Comparison of ENCODE assay signal across 12 cellular contexts in the genomic region with DNA sequence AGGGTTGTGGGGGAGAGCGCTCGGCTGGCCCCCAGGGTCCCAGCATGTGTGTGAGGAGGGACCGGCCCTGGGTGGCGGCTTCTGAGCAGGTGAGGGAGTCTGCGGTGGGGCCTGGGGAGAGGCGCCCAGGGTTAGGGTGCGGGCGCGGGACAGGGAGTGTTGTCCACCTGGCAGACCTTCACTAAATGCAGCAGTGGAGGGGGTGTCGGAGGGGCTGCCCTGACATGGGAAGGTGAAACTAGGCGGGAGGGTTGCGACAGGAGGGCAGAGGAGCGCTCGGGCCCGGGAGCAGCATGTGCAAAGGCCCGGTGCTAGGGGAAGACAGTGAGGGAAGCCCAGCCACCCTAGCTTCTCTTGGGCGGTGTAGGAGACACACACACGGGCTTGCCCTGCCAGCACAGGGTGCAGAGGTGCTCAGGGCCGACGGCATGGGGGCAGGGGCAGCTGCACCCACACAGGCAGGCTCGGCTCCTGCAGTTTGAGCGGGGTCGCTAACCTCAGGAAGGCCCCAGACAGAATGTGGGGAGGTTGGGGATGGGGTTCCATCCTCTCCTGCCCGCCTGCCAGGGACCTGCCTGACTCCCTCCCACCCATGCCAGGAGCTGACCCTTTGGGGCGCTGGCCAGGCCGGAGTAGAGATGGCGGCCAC. TPM values are rescaled to one million over a fixed set of nuclear protein-coding genes. Genes with fewer than 3 reads are reported as not detected.
DNase-seq lines count a peak whose midpoint lies in the region; ATAC-seq and TF ChIP-seq lines count a peak whose summit lies in the region.
"Had no signal": no experiment of that assay in that cellular context is flagged by ENCODE, and none has a peak within 500 bp of the region (broad histone marks: within the 10 kb centered on the region; RNA-seq: fewer than 3 reads in every experiment).

No MANE protein-coding gene starts in this region.

- peaks cover 11% of the 10 kb centered on the region for H3K4me1 ChIP-seq in CD4-positive, alpha-beta memory T cell (ENCODE audit: insufficient read depth, low read length)
- peaks cover 10% of the 10 kb centered on the region for H3K4me1 ChIP-seq in IMR-90 (ENCODE audit: control insufficient read depth, insufficient read depth, low read length)
- no peaks in the 10 kb centered on the region for H3K4me1 ChIP-seq in parathyroid adenoma
- H3K4me1 ChIP-seq in SK-N-SH (ENCODE audit: control insufficient read depth in 1 of 2, insufficient read depth in 2 of 2, low read depth in 1 of 2, low read length in 1 of 2): peaks cover 0 to 13% of the 10 kb centered on the region in 2 experiments; a peak in 2 of 4 replicates

- CTCF ChIA-PET in CD4-positive, alpha-beta memory T cell (lab: Charles Lee; ENCODE audit: partially characterized antibody): no interaction called here
- CTCF ChIA-PET in IMR-90 (lab: Yijun Ruan, JAX) (interaction anchor here (1.4 kb wide), 1 partner anchor 141 kb away, joined by 3 read pairs; no protein-coding TSS in a partner anchor), SK-N-SH (lab: Yijun Ruan, JAX) (interaction anchor here (0.7 to 2.6 kb wide), 12 partner anchors 9 to 144 kb away, joined by 3 to 17 read pairs (median 3); partner anchors contain the start of gene FLRT1)

- TF ChIP-seq RAD21 in IMR-90 (IDR thresholded peaks at IDR 0.05; ENCODE audit: low read length) (no peak), SK-N-SH (IDR thresholded peaks at IDR 0.05; ENCODE audit: low read length) (no peak)

- H3K18ac ChIP-seq in IMR-90 (ENCODE audit: low read depth, low read length): no peak overlapping the region

- dilution Hi-C loops in IMR-90 (cut with HindIII; ENCODE audit: low sequenced_read_pairs, unreplicated experiment): no loop called here

- no peak overlapping the region for H2AK9ac ChIP-seq in IMR-90 (replicated peaks; ENCODE audit: low read depth, low read length, poor library complexity)

- H3K4ac ChIP-seq in IMR-90 (ENCODE audit: low read depth, low read length): no peak overlapping the region

- no peak overlapping the region for H4K91ac ChIP-seq in IMR-90 (ENCODE audit: insufficient read depth, low read depth, low read length)

- no peak overlapping the region for H4K5ac ChIP-seq in IMR-90 (ENCODE audit: low read depth, low read length)

- TF ChIP-seq CTCF in IMR-90 (conservative IDR thresholded peaks at IDR 0.05; ENCODE audit: low read depth, low read length) (no peak), fibroblast of villous mesenchyme (IDR thresholded peaks at IDR 0.05; ENCODE audit: insufficient read depth, low read depth, low read length) (no peak), parathyroid adenoma (IDR thresholded peaks at IDR 0.05) (no peak), SK-N-SH (IDR thresholded peaks at IDR 0.05) (no peak)

- H3K4me3 Mint-ChIP-seq in CD4-positive, alpha-beta memory T cell: peak overlapping the region in 5 of 8 donors; percentile 19 to 82 (median 70)
- H3K4me3 Mint-ChIP-seq: activated CD8-positive, alpha-beta memory T cell treated with anti-CD3 and anti-CD28 coated beads, Interleukin-2, amount 10 ng/mL, durations not matched to agents 7 days and 5 days had no signal

- H3K36me3 ChIP-seq in CD4-positive, alpha-beta memory T cell (ENCODE audit: insufficient read depth, low read length): no peaks in the 10 kb centered on the region
- no peaks in the 10 kb centered on the region for H3K36me3 ChIP-seq in IMR-90 (ENCODE audit: control insufficient read depth, insufficient read depth, low read length)
- no peaks in the 10 kb centered on the region for H3K36me3 ChIP-seq in parathyroid adenoma (ENCODE audit: control insufficient read depth, insufficient read depth, low read length)
- H3K36me3 ChIP-seq in SK-N-SH (replicated peaks in 1 of 2; ENCODE audit: control insufficient read depth in 1 of 2, insufficient read depth in 2 of 2, low read length in 1 of 2): peaks cover 0 to 6% of the 10 kb centered on the region in 2 experiments

- H3K9me2 ChIP-seq in SK-N-SH: no peaks in the 10 kb centered on the region

- intact Hi-C loops in CD4-positive, alpha-beta memory T cell (cut with micrococcal nuclease): loop anchor here (10.0 kb wide), 1 partner anchor 296 kb away; the partner anchor contains the start of genes CATSPERZ and ESRRA
- intact Hi-C loops in IMR-90 (cut with micrococcal nuclease): loop anchor here (10.0 kb wide), 1 partner anchor 296 kb away; the partner anchor contains the start of genes CATSPERZ and ESRRA

- H3K4me2 ChIP-seq in IMR-90 (ENCODE audit: low read depth, low read length) (no peak overlapping the region), parathyroid adenoma (ENCODE audit: low read length) (peak overlapping the region; percentile 61), SK-N-SH (no peak overlapping the region)

- H3K9ac ChIP-seq in IMR-90 (ENCODE audit: low read depth, low read length) (peak overlapping the region; percentile 42; the same call in 1 of the 2 replicates), parathyroid adenoma (no peak overlapping the region), SK-N-SH (no peak overlapping the region)

- no peak overlapping the region for H2BK15ac ChIP-seq in IMR-90 (ENCODE audit: low read depth, low read length)

- no peak overlapping the region for H3K56ac ChIP-seq in IMR-90 (ENCODE audit: extremely low read depth, insufficient read depth, low read length)

- H3K36me3 Mint-ChIP-seq in CD4-positive, alpha-beta memory T cell: no peaks in the 10 kb centered on the region
- H3K36me3 Mint-ChIP-seq: activated CD8-positive, alpha-beta memory T cell treated with anti-CD3 and anti-CD28 coated beads, Interleukin-2, amount 10 ng/mL, durations not matched to agents 7 days and 5 days had no signal

- DNase-seq in CD4-positive, alpha-beta memory T cell: no peak
- no peak for DNase-seq in IMR-90
- no peak for DNase-seq in fibroblast of villous mesenchyme (ENCODE audit: low read depth)
- no peak for DNase-seq in NCI-H146 (lab: John Stamatoyannopoulos, UW)
- DNase-seq in DMS153 treated with DMSO at 0.1 percent for 48 hours (lab: John Stamatoyannopoulos, UW; ENCODE audit: unreplicated experiment): no peak
- no peak for DNase-seq in SK-N-SH
- DNase-seq: activated CD8-positive, alpha-beta memory T cell treated with anti-CD3 and anti-CD28 coated beads, Interleukin-2, amount 10 ng/mL, durations not matched to agents 7 days and 5 days; NCI-H1092; NCI-H446 treated with DMSO at 0.1 percent for 48 hours had no signal

- no peaks in the 10 kb centered on the region for H3F3A ChIP-seq in SK-N-SH (replicated peaks; ENCODE audit: insufficient read depth)

- POLR2A ChIA-PET in CD4-positive, alpha-beta memory T cell (lab: Charles Lee; ENCODE audit: partially characterized antibody): no interaction called here
- POLR2A ChIA-PET in IMR-90 (lab: Charles Lee; ENCODE audit: unreplicated experiment) (no interaction called here), SK-N-SH (lab: Yijun Ruan, JAX) (interaction anchor here (0.7 to 2.1 kb wide), 5 partner anchors 8 to 140 kb away, joined by 3 to 7 read pairs (median 4); no protein-coding TSS in a partner anchor)

- H3K9me1 ChIP-seq in IMR-90 (ENCODE audit: insufficient read depth, low read length): no peaks in the 10 kb centered on the region

- no peak overlapping the region for H3K14ac ChIP-seq in IMR-90 (replicated peaks; ENCODE audit: low read depth, low read length)

- no TSS peak for BruUV-seq in IMR-90 (replicated peaks; lab: Mats Ljungman, UMichigan)

- 91% methylated on average over 6 of the region's 27 CpGs; no CpG with 5 or more reads in 1 of the 2 experiments for WGBS in IMR-90 (ENCODE audit: extremely low coverage in 2 of 2, insufficient read length in 1 of 2), 2 experiments
- 96% methylated on average over 20 of the region's 27 CpGs for WGBS in SK-N-SH (ENCODE audit: low lambda C conversion rate)

- ATAC-seq in IMR-90 (ENCODE audit: low read depth): no peak
- no peak for ATAC-seq in GM18861 (IDR thresholded peaks at IDR 0.05; ENCODE audit: unreplicated experiment)
- ATAC-seq: activated CD8-positive, alpha-beta memory T cell treated with anti-CD3 and anti-CD28 coated beads, Interleukin-2, amount 10 ng/mL, durations not matched to agents 7 days and 5 days had no signal

- H3K9me3 ChIP-seq in CD4-positive, alpha-beta memory T cell (ENCODE audit: control insufficient read depth in 1 of 2, low read length in 2 of 2): no peaks in the 10 kb centered on the region
- H3K9me3 ChIP-seq in IMR-90 (ENCODE audit: control insufficient read depth, insufficient read depth, low read length): no peaks in the 10 kb centered on the region
- no peaks in the 10 kb centered on the region for H3K9me3 ChIP-seq in parathyroid adenoma (ENCODE audit: control insufficient read depth, low read length)
- no peaks in the 10 kb centered on the region for H3K9me3 ChIP-seq in SK-N-SH

- no peaks in the 10 kb centered on the region for H3K79me1 ChIP-seq in IMR-90 (ENCODE audit: low read depth in 1 of 2, low read length in 2 of 2)

- H3K79me2 ChIP-seq in parathyroid adenoma (no peaks in the 10 kb centered on the region), SK-N-SH (ENCODE audit: insufficient read depth) (no peaks in the 10 kb centered on the region)

- H3K9me3 Mint-ChIP-seq in CD4-positive, alpha-beta memory T cell: peaks cover 0 to 6% (median 0%) of the 10 kb centered on the region in 8 donors

- H2AK5ac ChIP-seq in IMR-90 (ENCODE audit: low read depth, low read length): no peak overlapping the region

- H2BK20ac ChIP-seq in IMR-90 (ENCODE audit: low read depth, low read length): no peak overlapping the region

- H3K27me3 ChIP-seq in CD4-positive, alpha-beta memory T cell (ENCODE audit: insufficient read depth, low read length): no peaks in the 10 kb centered on the region
- H3K27me3 ChIP-seq in IMR-90 (ENCODE audit: control insufficient read depth, insufficient read depth, low read length) (no peaks in the 10 kb centered on the region), parathyroid adenoma (ENCODE audit: control insufficient read depth, insufficient read depth, low read length) (no peaks in the 10 kb centered on the region), SK-N-SH (ENCODE audit: insufficient read depth) (no peaks in the 10 kb centered on the region)

- no peak for TF ChIP-seq POLR2A in IMR-90 (IDR thresholded peaks at IDR 0.05; ENCODE audit: low read depth, low read length)

- TF ChIP-seq EP300 in SK-N-SH (IDR thresholded peaks at IDR 0.05; ENCODE audit: borderline replicate concordance in 1 of 2, low read depth in 1 of 2, low read length in 1 of 2): no peak

- H3K4me3 ChIP-seq in CD4-positive, alpha-beta memory T cell (ENCODE audit: low read length in 2 of 2): no peak overlapping the region
- no peak overlapping the region for H3K4me3 ChIP-seq in IMR-90 (ENCODE audit: insufficient read depth, low read depth, low read length)
- H3K4me3 ChIP-seq in fibroblast of villous mesenchyme (ENCODE audit: low read depth, low read length): peak overlapping the region; percentile 40
- no peak overlapping the region for H3K4me3 ChIP-seq in parathyroid adenoma (ENCODE audit: low read depth, low read length)
- H3K4me3 ChIP-seq in SK-N-SH (ENCODE audit: low read depth in 2 of 2, low read length in 1 of 2): no peak overlapping the region

- H3K27ac ChIP-seq in CD4-positive, alpha-beta memory T cell (ENCODE audit: low read depth, low read length): no peak overlapping the region
- H3K27ac ChIP-seq in IMR-90 (ENCODE audit: insufficient read depth, low read length) (no peak overlapping the region), parathyroid adenoma (no peak overlapping the region), SK-N-SH (ENCODE audit: low read depth in 2 of 2, low read length in 1 of 2) (peak overlapping the region in 1 of 2 experiments; percentile 81; a peak in 2 of 4 replicates)
- H3K27ac ChIP-seq: RWPE1 had no signal

- in situ Hi-C loops in IMR-90 (cut with MboI; ENCODE audit: low sequenced_read_pairs): no loop called here

- no peak overlapping the region for H4K8ac ChIP-seq in IMR-90 (ENCODE audit: low read depth in 2 of 2, low read length in 2 of 2)

- H2AFZ ChIP-seq in IMR-90 (replicated peaks; ENCODE audit: low read length, poor library complexity) (peak overlapping the region; percentile 89), parathyroid adenoma (no peak overlapping the region), SK-N-SH (ENCODE audit: low read depth) (no peak overlapping the region)

- peaks cover 8 to 18% (median 12%) of the 10 kb centered on the region in 4 donors for H3K4me1 Mint-ChIP-seq in CD4-positive, alpha-beta memory T cell

- H3K27me3 Mint-ChIP-seq in CD4-positive, alpha-beta memory T cell: peaks cover 20 to 24% of the 10 kb centered on the region in 2 donors

- H4K20me1 ChIP-seq in IMR-90 (ENCODE audit: insufficient read depth, low read length): no peaks in the 10 kb centered on the region
- peaks cover 10% of the 10 kb centered on the region; the same call in 1 of the 2 replicates for H4K20me1 ChIP-seq in SK-N-SH (ENCODE audit: insufficient read depth)

- H3K27ac Mint-ChIP-seq in CD4-positive, alpha-beta memory T cell: no peak overlapping the region
- H3K27ac Mint-ChIP-seq: activated CD8-positive, alpha-beta memory T cell treated with anti-CD3 and anti-CD28 coated beads, Interleukin-2, amount 10 ng/mL, durations not matched to agents 7 days and 5 days had no signal

- H2BK120ac ChIP-seq in IMR-90 (ENCODE audit: low read depth, low read length): no peak overlapping the region

- no peak overlapping the region for H3K23ac ChIP-seq in IMR-90 (ENCODE audit: low read depth, low read length)

- no peak overlapping the region for H2BK5ac ChIP-seq in IMR-90 (ENCODE audit: low read depth, low read length, poor library complexity, severe bottlenecking)

RNA-seq across cellular contexts. Expression of gene OTUB1, which starts 22.2 kb away (rescaled TPM):
- 10 to 100 TPM; 72.9 to 73.0 TPM for total RNA-seq in CD4-positive, alpha-beta memory T cell
- polyA plus RNA-seq in CD4-positive, alpha-beta memory T cell: 100 to 1,000 TPM; 132 to 171 TPM
- total RNA-seq in IMR-90 (2012; rRNA removed) (53.6 and 69.0 TPM in 2 replicates), fibroblast of villous mesenchyme (36.4 and 38.0 TPM in 2 replicates)
- polyA plus RNA-seq in IMR-90 (2012; rRNA removed) (168 and 184 TPM in 2 replicates), SK-N-SH (2012; rRNA removed) (183 and 195 TPM in 2 replicates)
- 107 and 174 TPM in 2 replicates for polyA plus RNA-seq in IMR-90 (2012; cell fraction: cytosol; rRNA removed)
- 310 and 475 TPM in 2 replicates for polyA plus RNA-seq in IMR-90 (2012; cell fraction: nucleus; rRNA removed; ENCODE audit: low replicate concordance)
- polyA plus RNA-seq in SK-N-SH (2012; cell fraction: cytosol; rRNA removed): 76.2 and 109 TPM in 2 replicates
- polyA plus RNA-seq in SK-N-SH (2012; cell fraction: nucleus; rRNA removed): 446 and 520 TPM in 2 replicates

RNA-seq across cellular contexts. Expression of gene FLRT1, which starts 27.3 kb away (rescaled TPM):
- not detected for total RNA-seq in CD4-positive, alpha-beta memory T cell
- not detected for polyA plus RNA-seq in CD4-positive, alpha-beta memory T cell
- total RNA-seq in IMR-90 (2012; rRNA removed): under 0.01 TPM in 2 replicates
- polyA plus RNA-seq in IMR-90 (2012; rRNA removed): 0.07 TPM in 1 of 2 replicates, not detected in the other
- polyA plus RNA-seq in IMR-90 (2012; cell fraction: cytosol; rRNA removed): 0.08 TPM in 1 of 2 replicates, not detected in the other
- polyA plus RNA-seq in IMR-90 (2012; cell fraction: nucleus; rRNA removed; ENCODE audit: low replicate concordance): 0.02 and 0.05 TPM in 2 replicates
- total RNA-seq in fibroblast of villous mesenchyme: under 0.01 TPM in 2 replicates
- polyA plus RNA-seq in SK-N-SH (2012; rRNA removed): 0.03 TPM in 2 replicates
- polyA plus RNA-seq in SK-N-SH (2012; cell fraction: cytosol; rRNA removed): 0.05 and 0.06 TPM in 2 replicates
- polyA plus RNA-seq in SK-N-SH (2012; cell fraction: nucleus; rRNA removed): 0.06 and 0.07 TPM in 2 replicates
- total RNA-seq: activated CD8-positive, alpha-beta memory T cell treated with anti-CD3 and anti-CD28 coated beads, Interleukin-2, amount 10 ng/mL, durations not matched to agents 7 days and 5 days had no signal

RNA-seq across cellular contexts. Expression of gene COX8A, which starts 34.0 kb away (rescaled TPM):
- 100 to 1,000 TPM; 113 to 130 TPM for total RNA-seq in CD4-positive, alpha-beta memory T cell
- polyA plus RNA-seq in CD4-positive, alpha-beta memory T cell: 100 to 1,000 TPM; 382 to 433 TPM
- total RNA-seq in IMR-90 (2012; rRNA removed) (250 and 315 TPM in 2 replicates), fibroblast of villous mesenchyme (225 and 447 TPM in 2 replicates)
- polyA plus RNA-seq in IMR-90 (2012; rRNA removed) (598 and 701 TPM in 2 replicates), SK-N-SH (2012; rRNA removed) (597 and 824 TPM in 2 replicates)
- 770 and 1,094 TPM in 2 replicates for polyA plus RNA-seq in IMR-90 (2012; cell fraction: cytosol; rRNA removed)
- 142 and 372 TPM in 2 replicates for polyA plus RNA-seq in IMR-90 (2012; cell fraction: nucleus; rRNA removed; ENCODE audit: low replicate concordance)
- polyA plus RNA-seq in SK-N-SH (2012; cell fraction: cytosol; rRNA removed): 313 and 507 TPM in 2 replicates
- polyA plus RNA-seq in SK-N-SH (2012; cell fraction: nucleus; rRNA removed): 180 and 321 TPM in 2 replicates
